Comparison of ENCODE assay signal across 8 cellular contexts in the genomic region with DNA sequence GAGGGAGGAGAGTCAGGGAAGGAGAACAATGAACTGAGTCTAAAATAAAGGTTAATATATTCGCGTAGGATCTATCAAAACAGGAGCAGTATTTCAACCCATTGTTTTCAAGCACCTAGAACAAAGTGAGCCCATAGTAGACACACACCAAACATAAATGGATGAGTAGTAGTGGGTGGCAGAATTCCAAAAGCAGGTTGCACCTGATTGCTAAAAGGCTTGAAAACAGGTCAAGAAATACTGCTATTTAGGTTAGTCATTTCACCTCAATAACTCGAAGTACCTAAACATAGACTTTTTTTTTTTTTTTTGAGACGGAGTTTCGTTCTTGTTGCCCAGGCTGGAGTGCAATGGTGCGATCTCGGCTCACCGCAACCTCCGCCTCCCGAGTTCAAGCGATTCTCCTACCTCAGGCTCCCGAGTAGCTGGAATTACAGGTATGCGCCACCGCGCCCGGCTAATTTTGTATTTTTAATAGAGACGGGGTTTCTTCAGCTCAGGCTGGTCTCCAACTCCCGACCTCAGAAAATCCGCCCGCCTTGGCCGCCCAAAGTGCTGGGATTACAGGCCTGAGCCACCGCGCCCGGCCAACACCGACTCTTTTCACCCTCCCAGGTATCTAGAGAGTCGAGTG. TPM values are rescaled to one million over a fixed set of nuclear protein-coding genes. Genes with fewer than 3 reads are reported as not detected.
A peak's percentile ranks its signal among the peaks of the same experiment; 100 is the strongest.
DNase-seq lines count a peak whose midpoint lies in the region; ATAC-seq, FAIRE-seq and TF ChIP-seq lines count a peak whose summit lies in the region.

No MANE protein-coding gene starts in this region.

- ATAC-seq in right cardiac atrium (no peak), GM18909 (IDR thresholded peaks at IDR 0.05; ENCODE audit: poor library complexity, unreplicated experiment) (no peak), HG03108 (IDR thresholded peaks at IDR 0.05; ENCODE audit: unreplicated experiment) (no peak), HG03521 (IDR thresholded peaks at IDR 0.05; ENCODE audit: unreplicated experiment) (no peak)

- TF ChIP-seq CTCF in VCaP (conservative IDR thresholded peaks at IDR 0.05) = no peak

- no peaks in the 10 kb centered on the region for H3K4me1 ChIP-seq in right cardiac atrium (ENCODE audit: control insufficient read depth, insufficient read depth, low read length)
- H3K4me1 ChIP-seq in small intestine (ENCODE audit: control insufficient read depth in 2 of 2, insufficient read depth in 1 of 2, low read depth in 1 of 2, low read length in 1 of 2) = peaks cover 4 to 11% of the 10 kb centered on the region in 2 donors

- H3K27me3 ChIP-seq in right cardiac atrium (ENCODE audit: control insufficient read depth, insufficient read depth) (no peaks in the 10 kb centered on the region), small intestine (ENCODE audit: control insufficient read depth in 2 of 2, insufficient read depth in 2 of 2, low read length in 2 of 2) (no peaks in the 10 kb centered on the region)

- no peak for FAIRE-seq in small intestine (lab: Jason Lieb, UNC)

- no peaks in the 10 kb centered on the region for H3K36me3 ChIP-seq in small intestine (ENCODE audit: control insufficient read depth in 2 of 2, insufficient read depth in 2 of 2, low read length in 2 of 2)

- intact Hi-C loops in right cardiac atrium (cut with DNase I) = loop anchor here in 1 of 4 donors (5.0 kb wide), 1 partner anchor 68 kb away; a partner anchor contains a TSS

- DNase-seq in NCI-H1417 (lab: John Stamatoyannopoulos, UW) (peak in 2 of 3 experiments; percentile 24 to 51), NCI-H1417 treated with DMSO at 0.1 percent for 48 hours (lab: John Stamatoyannopoulos, UW) (no peak), right cardiac atrium (no peak), small intestine (no peak)

- H3K27ac ChIP-seq in VCaP (peak overlapping the region; percentile 94), right cardiac atrium (ENCODE audit: low read length) (no peak overlapping the region), small intestine (ENCODE audit: low read depth in 1 of 2, low read length in 1 of 2) (peak overlapping the region; percentile 95 to 96)

- 18% methylated on average over 26 of the region's 26 CpGs for WGBS in right cardiac atrium
- WGBS in small intestine, 3 donors = 8 to 13% (median 13%) methylated on average over 26 of the region's 26 CpGs

- H3K4me3 ChIP-seq in right cardiac atrium (ENCODE audit: low read length) = peak overlapping the region; percentile 77
- peak overlapping the region in 1 of 2 donors; percentile 95 for H3K4me3 ChIP-seq in small intestine (ENCODE audit: low read depth in 1 of 2, low read length in 2 of 2)

- no peaks in the 10 kb centered on the region for H3K9me3 ChIP-seq in right cardiac atrium (ENCODE audit: control insufficient read depth, low read length)
- no peaks in the 10 kb centered on the region for H3K9me3 ChIP-seq in small intestine (ENCODE audit: control insufficient read depth, low read depth)

RNA-seq across cellular contexts. Expression of a gene that starts 0.9 kb away (rescaled TPM):
- 10 to 100 TPM; 18.2 to 23.5 (median 21.2) TPM for total RNA-seq in right cardiac atrium
- polyA plus RNA-seq in right cardiac atrium = 11.2 TPM
- 10 to 100 TPM; 13.8 to 30.0 (median 27.8) TPM for polyA plus RNA-seq in small intestine

Comparison
In these comparisons a context has a peak if more than half of its experiments do, and no peak if none do; other contexts are left out.
1. DNase-seq: peak in NCI-H1417 (2 of 3); none in NCI-H1417 treated with DMSO at 0.1 percent for 48 hours (single experiment), right cardiac atrium (0 of 3) and small intestine (single experiment).